Comparison of ENCODE assay signal across 17 cellular contexts in genomic region chr12:1740161-1740948, GRCh38. TPM values are rescaled to one million over a fixed set of nuclear protein-coding genes. Genes with fewer than 3 reads are reported as not detected.
A peak's percentile ranks its signal among the peaks of the same experiment; 100 is the strongest.
DNase-seq lines count a peak whose midpoint lies in the region; ATAC-seq and TF ChIP-seq lines count a peak whose summit lies in the region.
"Had no signal": no experiment of that assay in that cellular context is flagged by ENCODE, and none has a peak within 500 bp of the region (broad histone marks: within the 10 kb centered on the region; RNA-seq: fewer than 3 reads in every experiment).

No MANE protein-coding gene starts in this region.

- CTCF ChIA-PET in Caco-2 (lab: Charles Lee), result interaction anchor here (0.7 kb wide), 1 partner anchor 42 kb away, joined by 3 read pairs; no protein-coding TSS in a partner anchor

- H3K27me3 ChIP-seq in Caco-2 (replicated peaks; ENCODE audit: control insufficient read depth, insufficient read depth, low read length) (no peaks in the 10 kb centered on the region), esophagus squamous epithelium (no peaks in the 10 kb centered on the region), psoas muscle (ENCODE audit: insufficient read depth in 3 of 3, low read length in 2 of 3) (no peaks in the 10 kb centered on the region), brain microvascular endothelial cell (replicated peaks) (no peaks in the 10 kb centered on the region)
- H3K27me3 ChIP-seq: ascending aorta, heart left ventricle had no signal

- WGBS in esophagus squamous epithelium, 2 donors, result 65 to 72% methylated on average over 5 of the region's 5 CpGs
- 33 to 40% (median 39%) methylated on average over 5 of the region's 5 CpGs for WGBS in psoas muscle, 3 donors

- in situ Hi-C loops in brain microvascular endothelial cell (cut with HindIII; ENCODE audit: low pct_ligation_motif_present, low sequenced_read_pairs), result no loop called here

- H3K27ac Mint-ChIP-seq in Caco-2 (ENCODE audit: unreplicated experiment), result peak overlapping the region; percentile 71

- peaks cover 6% of the 10 kb centered on the region for H3K36me3 Mint-ChIP-seq in Caco-2 (ENCODE audit: insufficient read depth, unreplicated experiment)

- TF ChIP-seq CTCF in Caco-2 (IDR thresholded peaks at IDR 0.05; ENCODE audit: insufficient read depth in 1 of 2, low read depth in 1 of 2, low read length in 1 of 2, severe bottlenecking in 1 of 2, unreplicated experiment in 1 of 2), result no peak
- TF ChIP-seq CTCF in esophagus squamous epithelium (IDR thresholded peaks at IDR 0.05), result no peak
- TF ChIP-seq CTCF in psoas muscle (IDR thresholded peaks at IDR 0.05), result no peak
- no peak for TF ChIP-seq CTCF in brain microvascular endothelial cell (IDR thresholded peaks at IDR 0.05; ENCODE audit: low read depth, low read length, missing control alignments)
- TF ChIP-seq CTCF in GM20000 (IDR thresholded peaks at IDR 0.05; ENCODE audit: extremely low read depth, missing control alignments), result no peak

- no peak overlapping the region for H3K4me3 ChIP-seq in Caco-2 (ENCODE audit: low read depth, low read length)
- H3K4me3 ChIP-seq in esophagus squamous epithelium, result no peak overlapping the region
- H3K4me3 ChIP-seq in psoas muscle, result no peak overlapping the region
- H3K4me3 ChIP-seq in brain microvascular endothelial cell (ENCODE audit: low read depth, low read length), result no peak overlapping the region
- H3K4me3 ChIP-seq: ascending aorta, heart left ventricle, SK-N-MC had no signal

- BruUV-seq in Caco-2 (replicated peaks; lab: Mats Ljungman, UMichigan), result no TSS peak

- H3K27ac ChIP-seq in esophagus squamous epithelium (peak overlapping the region in 3 of 4 donors; percentile 47 to 61 (median 58)), psoas muscle (peak overlapping the region; percentile 63), brain microvascular endothelial cell (no peak overlapping the region)
- H3K27ac ChIP-seq: ascending aorta, heart left ventricle, SK-N-MC had no signal

- H3K4me1 Mint-ChIP-seq in Caco-2 (ENCODE audit: low read depth, unreplicated experiment), result peaks cover 44% of the 10 kb centered on the region

- H3K27me3 Mint-ChIP-seq in Caco-2 (ENCODE audit: insufficient read depth, unreplicated experiment), result no peaks in the 10 kb centered on the region

- no peak for DNase-seq in Caco-2
- DNase-seq in NCI-H2171 (lab: John Stamatoyannopoulos, UW), result peak; percentile 26
- no peak for DNase-seq in esophagus squamous epithelium (lab: John Stamatoyannopoulos, UW)
- DNase-seq in psoas muscle, result no peak
- no peak for DNase-seq in amygdala (lab: John Stamatoyannopoulos, UW)
- no peak for DNase-seq in brain microvascular endothelial cell
- DNase-seq in GM20000 (ENCODE audit: low spot score), result no peak
- DNase-seq: activated CD4-positive, CD25-positive, alpha-beta regulatory T cell treated with anti-CD3 and anti-CD28 coated beads, Interleukin-2, amount 50 U/mL, for 72 hours; activated T-cell treated with anti-CD3 and anti-CD28 coated beads, Interleukin-2, amount 50 U/mL, for 4 hours; DMS 273 treated with DMSO at 0.1 percent for 48 hours; effector CD8-positive, alpha-beta T cell; heart left ventricle; NCI-H1092 treated with DMSO at 0.1 percent for 48 hours; NCI-H526 treated with DMSO at 0.1 percent for 48 hours; stimulated activated CD4-positive, alpha-beta T cell treated with anti-CD3 and anti-CD28 coated beads, Interleukin-2, amount 100 ng/mL, for 48 hours had no signal

- TF ChIP-seq POLR2A in esophagus squamous epithelium (IDR thresholded peaks at IDR 0.05), result no peak

- ATAC-seq in psoas muscle, result peak; percentile 77 to 93 (median 91)
- ATAC-seq: activated T-cell treated with anti-CD3 and anti-CD28 coated beads, Interleukin-2, amount 50 U/mL, for 4 hours had no signal

- peak overlapping the region; percentile 7 for H3K4me3 Mint-ChIP-seq in Caco-2 (ENCODE audit: unreplicated experiment)
- H3K4me3 Mint-ChIP-seq: activated T-cell treated with anti-CD3 and anti-CD28 coated beads, Interleukin-2, amount 50 U/mL, for 4 hours had no signal

- H3K9me3 ChIP-seq in Caco-2, result no peaks in the 10 kb centered on the region; the same call in 1 of the 2 replicates
- H3K9me3 ChIP-seq in esophagus squamous epithelium, result no peaks in the 10 kb centered on the region
- no peaks in the 10 kb centered on the region for H3K9me3 ChIP-seq in psoas muscle
- H3K9me3 ChIP-seq: ascending aorta, heart left ventricle had no signal

- H3K36me3 ChIP-seq in Caco-2 (ENCODE audit: control insufficient read depth, insufficient read depth, low read length) (no peaks in the 10 kb centered on the region), esophagus squamous epithelium (no peaks in the 10 kb centered on the region), psoas muscle (ENCODE audit: insufficient read depth in 1 of 2, low read depth in 1 of 2) (no peaks in the 10 kb centered on the region), brain microvascular endothelial cell (replicated peaks) (no peaks in the 10 kb centered on the region)
- H3K36me3 ChIP-seq: ascending aorta had no signal

- H3K4me1 ChIP-seq in Caco-2, result peaks cover 56% of the 10 kb centered on the region
- H3K4me1 ChIP-seq in esophagus squamous epithelium, result peaks cover 0 to 36% (median 15%) of the 10 kb centered on the region in 3 donors
- peaks cover 49% of the 10 kb centered on the region for H3K4me1 ChIP-seq in psoas muscle

- POLR2A ChIA-PET in Caco-2 (lab: Charles Lee), result no interaction called here

- H3K9me3 Mint-ChIP-seq in Caco-2 (ENCODE audit: unreplicated experiment), result no peaks in the 10 kb centered on the region
- H3K9me3 Mint-ChIP-seq: activated T-cell treated with anti-CD3 and anti-CD28 coated beads, Interleukin-2, amount 50 U/mL, for 4 hours had no signal

- intact Hi-C loops in Caco-2 (cut with micrococcal nuclease; ENCODE audit: unreplicated experiment), result loop anchor here (2.0 kb wide), 2 partner anchors 40 to 42 kb away; no protein-coding TSS in a partner anchor
- intact Hi-C loops in esophagus squamous epithelium (cut with DNase I), result no loop called here
- intact Hi-C loops in psoas muscle (cut with DNase I), result loop anchor here in 1 of 2 donors (5.0 kb wide), 2 partner anchors 48 to 247 kb away; partner anchors contain the start of gene ADIPOR2

RNA-seq across cellular contexts. Expression of gene ADIPOR2, which starts 49.5 kb away (rescaled TPM):
- total RNA-seq in Caco-2 (2022) (119 and 125 TPM in 2 replicates), esophagus squamous epithelium (10 to 100 TPM; 29.1 to 49.4 (median 31.1) TPM), psoas muscle (10 to 100 TPM; 36.7 to 49.4 (median 43.2) TPM)
- 10 to 100 TPM; 28.6 to 52.1 (median 44.2) TPM for polyA plus RNA-seq in psoas muscle
